ENCODE assay signal across 9 cellular contexts in genomic region chr2:168955321-168955720, GRCh38. TPM values are rescaled to one million over a fixed set of nuclear protein-coding genes. Genes with fewer than 3 reads are reported as not detected.
"Had no signal": no experiment of that assay in that cellular context is flagged by ENCODE, and none has a peak within 500 bp of the region (broad histone marks: within the 10 kb centered on the region; RNA-seq: fewer than 3 reads in every experiment).

No MANE protein-coding gene starts in this region.

- FAIRE-seq: G401.6, GM12891, GM12892, GM18507, GM19239 had no signal

- H3K4me3 ChIP-seq: GM12878 had no signal

- DNase-seq: GDM1, GF-D8 had no signal

- ATAC-seq: GM12878 had no signal

RNA-seq across cellular contexts. Expression of gene G6PC2, which starts 54.2 kb away (rescaled TPM):
- total RNA-seq: G401, GM12878 had no signal
- polyA plus RNA-seq: GM12878 had no signal
